8 cellular contexts compared by ENCODE assay signal in the genomic region with DNA sequence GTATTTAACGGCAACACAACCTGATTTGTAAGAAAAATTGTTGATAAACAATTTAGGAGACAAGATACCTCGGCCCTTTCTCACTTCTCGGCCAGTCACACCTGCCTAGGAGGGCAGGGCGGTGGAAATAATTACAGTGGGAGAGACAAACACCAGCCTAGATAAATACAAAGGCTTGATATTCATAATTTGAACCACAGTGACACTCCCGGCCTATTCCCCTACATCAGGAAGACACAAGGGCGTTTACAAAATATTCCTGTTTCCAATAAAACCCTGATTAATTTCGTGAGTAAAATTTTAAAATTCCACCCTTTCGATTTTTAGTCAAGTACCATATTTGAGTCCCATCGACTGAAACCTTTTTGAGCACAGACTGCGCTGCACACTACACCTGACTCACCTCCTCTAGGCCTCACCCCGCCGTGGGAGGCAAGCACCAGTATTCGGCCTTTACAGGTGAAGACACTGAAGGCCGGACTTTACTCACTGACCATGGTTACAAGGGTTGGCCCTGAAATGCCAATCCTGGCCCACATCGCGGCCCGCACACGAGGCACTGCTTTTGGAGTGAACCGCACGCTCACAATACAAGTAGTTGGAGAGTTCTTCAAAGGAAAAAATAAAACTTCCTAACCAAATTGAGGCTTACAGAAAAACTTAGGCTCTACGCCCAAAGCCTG. TPM values are rescaled to one million over a fixed set of nuclear protein-coding genes. Genes with fewer than 3 reads are reported as not detected.
DNase-seq lines count a peak whose midpoint lies in the region; ATAC-seq and TF ChIP-seq lines count a peak whose summit lies in the region.

No MANE protein-coding gene starts in this region.

- peaks cover 44% of the 10 kb centered on the region for H3K4me1 ChIP-seq in body of pancreas

- CTCF ChIA-PET in AG04449 (lab: Yijun Ruan, JAX) = no interaction called here

- WGBS in body of pancreas, 2 donors = 1% methylated on average over 21 of the region's 21 CpGs

- H3K4me1 Mint-ChIP-seq in immature natural killer cell = peaks cover 39 to 53% of the 10 kb centered on the region in 2 donors

- peaks cover 16% of the 10 kb centered on the region; the same call in 1 of the 2 replicates for H4K20me1 ChIP-seq in SU-DHL-6 (ENCODE audit: low read depth, low read length)

- H3K9me2 ChIP-seq in SU-DHL-6 (replicated peaks; ENCODE audit: insufficient read depth, low read length) = no peaks in the 10 kb centered on the region

- ATAC-seq in HG02759 (IDR thresholded peaks at IDR 0.05; ENCODE audit: unreplicated experiment) (peak; percentile 18), body of pancreas (peak; percentile 57), HG03025 (IDR thresholded peaks at IDR 0.05; ENCODE audit: low FRiP score, unreplicated experiment) (no peak), GM21515 (IDR thresholded peaks at IDR 0.05; ENCODE audit: unreplicated experiment) (no peak)

- H2AFZ ChIP-seq in SU-DHL-6 (ENCODE audit: low read depth, low read length, severe bottlenecking) = peak overlapping the region; percentile 96

- H3K27me3 ChIP-seq in SU-DHL-6 (ENCODE audit: low read length) (no peaks in the 10 kb centered on the region), body of pancreas (no peaks in the 10 kb centered on the region)

- TF ChIP-seq CTCF in AG04449 (IDR thresholded peaks at IDR 0.05; ENCODE audit: insufficient read depth, low read length, missing control alignments) = no peak
- TF ChIP-seq CTCF in SU-DHL-6 (IDR thresholded peaks at IDR 0.05; ENCODE audit: insufficient read depth, low read length, poor library complexity, severe bottlenecking) = no peak
- TF ChIP-seq CTCF in body of pancreas (IDR thresholded peaks at IDR 0.05) = no peak

- H3K27me3 Mint-ChIP-seq in immature natural killer cell (ENCODE audit: low read depth in 3 of 3) = peaks cover 4 to 15% (median 10%) of the 10 kb centered on the region in 3 donors

- peak overlapping the region; percentile 94 for H3K4me2 ChIP-seq in SU-DHL-6 (ENCODE audit: low read depth, low read length, poor library complexity, severe bottlenecking)

- DNase-seq in AG04449 (ENCODE audit: low read depth, low spot score) = no peak
- peak; percentile 58 to 66 (median 62) for DNase-seq in body of pancreas
- DNase-seq in immature natural killer cell = no peak
- DNase-seq in stimulated activated CD4-positive, alpha-beta T cell treated with anti-CD3 and anti-CD28 coated beads, Interleukin-12 subunit alpha, Interleukin-12 subunit beta, amount 100 ng/mL, for 4 hours = peak; percentile 35

- peak overlapping the region; percentile 80 for H3K27ac ChIP-seq in SU-DHL-6 (ENCODE audit: low read depth, low read length)
- H3K27ac ChIP-seq in body of pancreas = peak overlapping the region; percentile 95 to 98 (median 95)

- H3K79me2 ChIP-seq in SU-DHL-6 (ENCODE audit: insufficient read depth, low read length) = peaks cover 55% of the 10 kb centered on the region

- no peaks in the 10 kb centered on the region for H3K9me3 ChIP-seq in SU-DHL-6 (ENCODE audit: insufficient read depth, low read length)
- H3K9me3 ChIP-seq in body of pancreas = no peaks in the 10 kb centered on the region

- H3K9me3 Mint-ChIP-seq in immature natural killer cell = no peaks in the 10 kb centered on the region

- intact Hi-C loops in body of pancreas (cut with DNase I) = no loop called here

- no peaks in the 10 kb centered on the region for H3K36me3 Mint-ChIP-seq in immature natural killer cell

- H3K9ac ChIP-seq in SU-DHL-6 (ENCODE audit: low read length) = peak overlapping the region; percentile 94

- H3K36me3 ChIP-seq in SU-DHL-6 (ENCODE audit: low read length) (0 out of 2 replicates have a peak, but pooled peaks cover 3% of the 10 kb centered on the region), body of pancreas (replicated peaks in 1 of 2; ENCODE audit: insufficient read depth in 1 of 2, low read depth in 2 of 2) (no peaks in the 10 kb centered on the region)

- POLR2A ChIA-PET in AG04449 (lab: Yijun Ruan, JAX) = no interaction called here

- H3F3A ChIP-seq in SU-DHL-6 (ENCODE audit: insufficient read depth) = peaks cover 21% of the 10 kb centered on the region

- peak overlapping the region; percentile 92 to 100 (median 98) for H3K27ac Mint-ChIP-seq in immature natural killer cell

- H3K4me3 Mint-ChIP-seq in immature natural killer cell = peak overlapping the region; percentile 86 to 99 (median 96)

- peak overlapping the region; percentile 65 for H3K4me3 ChIP-seq in AG04449 (ENCODE audit: low read depth, low read length)
- H3K4me3 ChIP-seq in SU-DHL-6 (ENCODE audit: insufficient read depth, low read length, poor library complexity, severe bottlenecking) = peak overlapping the region; percentile 95
- peak overlapping the region; percentile 11 to 38 for H3K4me3 ChIP-seq in body of pancreas

- TF ChIP-seq POLR2A in body of pancreas (IDR thresholded peaks at IDR 0.05) = no peak

RNA-seq across cellular contexts. Expression of a gene that starts 0.8 kb away (rescaled TPM):
- total RNA-seq in body of pancreas = 10 to 100 TPM; 37.2 to 65.4 TPM
- 10 to 100 TPM; 62.9 to 88.5 (median 71.2) TPM for polyA plus RNA-seq in immature natural killer cell

RNA-seq across cellular contexts. Expression of a gene that starts 39.3 kb away (rescaled TPM):
- 10 to 100 TPM in 1 of 2 donors, 1 to 10 TPM in 1; 8.2 to 11.9 TPM for total RNA-seq in body of pancreas
- 10 to 100 TPM in 1 of 3 donors, 1 to 10 TPM in 2; 2.0 to 10.9 (median 5.9) TPM for polyA plus RNA-seq in immature natural killer cell

Comparison
In these comparisons a context has a peak if more than half of its experiments do, and no peak if none do; other contexts are left out.
1. DNase-seq: peak in body of pancreas (4 of 4) and stimulated activated CD4-positive, alpha-beta T cell treated with anti-CD3 and anti-CD28 coated beads, Interleukin-12 subunit alpha, Interleukin-12 subunit beta, amount 100 ng/mL, for 4 hours (single experiment); none in AG04449 (single experiment) and immature natural killer cell (0 of 3).
2. H3K4me3 ChIP-seq: peak in every context shown above with its lines; median percentile 95 in SU-DHL-6; 65 in AG04449; 24 in body of pancreas.
3. ATAC-seq: peak in HG02759 (single experiment) and body of pancreas (single experiment); none in HG03025 (single experiment) and GM21515 (single experiment).